Comparison of ENCODE assay signal across 8 cellular contexts in genomic region chr16:85573696-85574641, GRCh38. TPM values are rescaled to one million over a fixed set of nuclear protein-coding genes. Genes with fewer than 3 reads are reported as not detected.
DNase-seq lines count a peak whose midpoint lies in the region; ATAC-seq and TF ChIP-seq lines count a peak whose summit lies in the region.

No MANE protein-coding gene starts in this region.

- peak overlapping the region; percentile 35 to 85 (median 76) for H3K27ac ChIP-seq in heart left ventricle

- WGBS in heart left ventricle, 4 donors: 15 to 24% (median 23%) methylated on average over 27 to 37 of the region's 37 CpGs

- H3K4me1 ChIP-seq in adipocyte (ENCODE audit: control insufficient read depth, insufficient read depth, low read length): peaks cover 37% of the 10 kb centered on the region
- H3K4me1 ChIP-seq in heart left ventricle: peaks cover 5 to 78% (median 50%) of the 10 kb centered on the region in 12 donors

- ATAC-seq in heart left ventricle: peak; percentile 69 to 86 (median 80)
- ATAC-seq in GM19455 (IDR thresholded peaks at IDR 0.05; ENCODE audit: unreplicated experiment): no peak

- peaks cover 9% of the 10 kb centered on the region for H3K36me3 ChIP-seq in adipocyte (ENCODE audit: control insufficient read depth, insufficient read depth, low read length, severe bottlenecking)
- no peaks in the 10 kb centered on the region for H3K36me3 ChIP-seq in heart left ventricle

- DNase-seq in EL: peak; percentile 36
- peak; percentile 66 for DNase-seq in adipocyte (ENCODE audit: low read depth)
- peak; percentile 86 to 89 (median 88) for DNase-seq in heart left ventricle
- DNase-seq in putamen (ENCODE audit: low spot score): peak; percentile 54
- DNase-seq in activated CD4-positive, alpha-beta T cell treated with anti-CD3 and anti-CD28 coated beads for 1 hour: no peak
- DNase-seq in HCEC 1CT: no peak
- no peak for DNase-seq in GOT3 (lab: John Stamatoyannopoulos, UW)

- no peak for TF ChIP-seq POLR2A in heart left ventricle (IDR thresholded peaks at IDR 0.05)

- peak overlapping the region; percentile 43 for H3K9ac ChIP-seq in adipocyte (ENCODE audit: low read length)

- H3K27me3 ChIP-seq in adipocyte (replicated peaks; ENCODE audit: control insufficient read depth, insufficient read depth, low read length) (no peaks in the 10 kb centered on the region), heart left ventricle (no peaks in the 10 kb centered on the region)

- H3K4me3 ChIP-seq in adipocyte (ENCODE audit: low read length): peak overlapping the region; percentile 49
- peak overlapping the region in 10 of 12 donors; percentile 9 to 44 (median 26) for H3K4me3 ChIP-seq in heart left ventricle

- intact Hi-C loops in heart left ventricle (cut with DNase I): loop anchor here in 1 of 10 donors (5.0 kb wide), 1 partner anchor 38 kb away; the partner anchor contains the start of gene GSE1

- no peaks in the 10 kb centered on the region for H3K9me3 ChIP-seq in adipocyte (ENCODE audit: control insufficient read depth, low read length)
- peaks cover 0 to 10% (median 0%) of the 10 kb centered on the region in 12 donors for H3K9me3 ChIP-seq in heart left ventricle

- peak in 2 of 12 donors; percentile 6 to 7 for TF ChIP-seq CTCF in heart left ventricle (IDR thresholded peaks at IDR 0.05)

RNA-seq across cellular contexts. Expression of gene GSE1, which starts 39.2 kb away (rescaled TPM):
- total RNA-seq in heart left ventricle: 10 to 100 TPM; 23.4 to 48.4 (median 38.5) TPM
- polyA plus RNA-seq in heart left ventricle: 10 to 100 TPM; 18.1 to 35.3 TPM

Comparison
In these comparisons a context has a peak if more than half of its experiments do, and no peak if none do; other contexts are left out.
1. DNase-seq: peak in EL (single experiment), adipocyte (single experiment), heart left ventricle (5 of 5) and putamen (single experiment); none in activated CD4-positive, alpha-beta T cell treated with anti-CD3 and anti-CD28 coated beads for 1 hour (single experiment), HCEC 1CT (single experiment) and GOT3 (single experiment).